Comparison of ENCODE assay signal across 26 cellular contexts in genomic region chr3:31449318-31449717, GRCh38.
A peak's percentile ranks its signal among the peaks of the same experiment; 100 is the strongest.
DNase-seq lines count a peak whose midpoint lies in the region; ATAC-seq, FAIRE-seq and TF ChIP-seq lines count a peak whose summit lies in the region.
"Had no signal": no experiment of that assay in that cellular context is flagged by ENCODE, and none has a peak within 500 bp of the region (broad histone marks: within the 10 kb centered on the region; RNA-seq: fewer than 3 reads in every experiment).

No MANE protein-coding gene starts in this region.

- WGBS in small intestine, 3 donors = 73 to 87% (median 77%) methylated on average over 1 of the region's 1 CpG

- peak overlapping the region; percentile 80 for H3K4me2 ChIP-seq in MM.1S (ENCODE audit: low read depth, low read length)

- no peak overlapping the region for H2AFZ ChIP-seq in MM.1S (ENCODE audit: low read length)

- FAIRE-seq in small intestine (lab: Jason Lieb, UNC) = peak; percentile 15
- FAIRE-seq: A204.1, D721Med, HepG2, K562 had no signal

- no peaks in the 10 kb centered on the region for H3K9me2 ChIP-seq in MM.1S (replicated peaks; ENCODE audit: insufficient read depth, low read length)

- H3K27me3 ChIP-seq in MM.1S (replicated peaks; ENCODE audit: insufficient read depth, low read length) = no peaks in the 10 kb centered on the region
- no peaks in the 10 kb centered on the region for H3K27me3 ChIP-seq in small intestine (ENCODE audit: control insufficient read depth in 2 of 2, insufficient read depth in 2 of 2, low read length in 2 of 2)

- peaks cover 20% of the 10 kb centered on the region for H3F3A ChIP-seq in MM.1S (ENCODE audit: insufficient read depth, low read length)

- H3K36me3 ChIP-seq in MM.1S (replicated peaks; ENCODE audit: insufficient read depth, low read length) = no peaks in the 10 kb centered on the region
- no peaks in the 10 kb centered on the region for H3K36me3 ChIP-seq in small intestine (ENCODE audit: control insufficient read depth in 2 of 2, insufficient read depth in 2 of 2, low read length in 2 of 2)

- no peaks in the 10 kb centered on the region for H4K20me1 ChIP-seq in MM.1S (ENCODE audit: insufficient read depth, low read length)

- H3K27ac Mint-ChIP-seq in activated naive CD4-positive, alpha-beta T cell treated with anti-CD3 and anti-CD28 coated beads, Interleukin-2, amount 10 ng/mL, durations not matched to agents 7 days and 5 days = peak overlapping the region; percentile 71
- no peak overlapping the region for H3K27ac Mint-ChIP-seq in activated naive CD4-positive, alpha-beta T cell treated with anti-CD3 and anti-CD28 coated beads for 36 hours
- H3K27ac Mint-ChIP-seq: B cell had no signal

- H3K27ac ChIP-seq in MM.1S (ENCODE audit: low read length) = peak overlapping the region; percentile 74; the same call in 1 of the 2 replicates
- no peak overlapping the region for H3K27ac ChIP-seq in small intestine (ENCODE audit: low read depth in 1 of 2, low read length in 1 of 2)
- H3K27ac ChIP-seq: HL-60, RWPE1, SK-N-MC had no signal

- no peak for TF ChIP-seq POLR2A in GM18505 (IDR thresholded peaks at IDR 0.05; ENCODE audit: borderline replicate concordance, extremely low read depth, insufficient read depth, insufficient read length)

- H3K9me3 Mint-ChIP-seq in activated naive CD4-positive, alpha-beta T cell treated with anti-CD3 and anti-CD28 coated beads, Interleukin-2, amount 10 ng/mL, durations not matched to agents 7 days and 5 days = peaks cover 32% of the 10 kb centered on the region
- H3K9me3 Mint-ChIP-seq in activated naive CD4-positive, alpha-beta T cell treated with anti-CD3 and anti-CD28 coated beads for 36 hours = peaks cover 14% of the 10 kb centered on the region

- H3K4me1 ChIP-seq in MM.1S (ENCODE audit: low read length) (peaks cover 52% of the 10 kb centered on the region), small intestine (ENCODE audit: control insufficient read depth in 2 of 2, insufficient read depth in 1 of 2, low read depth in 1 of 2, low read length in 1 of 2) (no peaks in the 10 kb centered on the region)

- no peak overlapping the region for H3K4me3 Mint-ChIP-seq in activated naive CD4-positive, alpha-beta T cell treated with anti-CD3 and anti-CD28 coated beads, Interleukin-2, amount 10 ng/mL, durations not matched to agents 7 days and 5 days
- H3K4me3 Mint-ChIP-seq in activated naive CD4-positive, alpha-beta T cell treated with anti-CD3 and anti-CD28 coated beads for 36 hours = no peak overlapping the region
- H3K4me3 Mint-ChIP-seq: B cell had no signal

- peak; percentile 44 for ATAC-seq in GM18505 (IDR thresholded peaks at IDR 0.05; ENCODE audit: unreplicated experiment)
- no peak for ATAC-seq in GM21447 (IDR thresholded peaks at IDR 0.05; ENCODE audit: unreplicated experiment)

- H3K4me3 ChIP-seq in MM.1S (ENCODE audit: low read length) (peak overlapping the region; percentile 1), small intestine (ENCODE audit: low read depth in 1 of 2, low read length in 2 of 2) (no peak overlapping the region)
- H3K4me3 ChIP-seq: K562, SK-N-MC had no signal

- no peak for TF ChIP-seq CTCF in MM.1S (IDR thresholded peaks at IDR 0.05; ENCODE audit: low read length)

- no peak overlapping the region for H3K9ac ChIP-seq in MM.1S (ENCODE audit: low read length)

- H3K4me1 Mint-ChIP-seq in activated naive CD4-positive, alpha-beta T cell treated with anti-CD3 and anti-CD28 coated beads, Interleukin-2, amount 10 ng/mL, durations not matched to agents 7 days and 5 days = peaks cover 32% of the 10 kb centered on the region
- H3K4me1 Mint-ChIP-seq in activated naive CD4-positive, alpha-beta T cell treated with anti-CD3 and anti-CD28 coated beads for 36 hours (ENCODE audit: low read depth) = peaks cover 13% of the 10 kb centered on the region

- H3K27me3 Mint-ChIP-seq in activated naive CD4-positive, alpha-beta T cell treated with anti-CD3 and anti-CD28 coated beads, Interleukin-2, amount 10 ng/mL, durations not matched to agents 7 days and 5 days = peaks cover 8% of the 10 kb centered on the region
- no peaks in the 10 kb centered on the region for H3K27me3 Mint-ChIP-seq in activated naive CD4-positive, alpha-beta T cell treated with anti-CD3 and anti-CD28 coated beads for 36 hours (ENCODE audit: low read depth)

- CTCF ChIA-PET in activated naive CD4-positive, alpha-beta T cell treated with anti-CD3 and anti-CD28 coated beads, Interleukin-2, amount 10 ng/mL, durations not matched to agents 7 days and 5 days (lab: Charles Lee) = no interaction called here
- CTCF ChIA-PET in activated naive CD4-positive, alpha-beta T cell treated with anti-CD3 and anti-CD28 coated beads for 36 hours (lab: Charles Lee) = interaction anchor here (0.6 to 1.5 kb wide), 4 partner anchors 13 to 215 kb away, joined by 3 read pairs; no protein-coding TSS in a partner anchor

- intact Hi-C loops in activated naive CD4-positive, alpha-beta T cell treated with anti-CD3 and anti-CD28 coated beads for 36 hours (cut with micrococcal nuclease) = loop anchor here (10.0 kb wide), 1 partner anchor 675 kb away; no protein-coding TSS in a partner anchor

- peaks cover 26% of the 10 kb centered on the region for H3K36me3 Mint-ChIP-seq in activated naive CD4-positive, alpha-beta T cell treated with anti-CD3 and anti-CD28 coated beads, Interleukin-2, amount 10 ng/mL, durations not matched to agents 7 days and 5 days
- peaks cover 3% of the 10 kb centered on the region for H3K36me3 Mint-ChIP-seq in activated naive CD4-positive, alpha-beta T cell treated with anti-CD3 and anti-CD28 coated beads for 36 hours (ENCODE audit: low read depth)

- H3K79me2 ChIP-seq in MM.1S (ENCODE audit: low read length) = no peaks in the 10 kb centered on the region

- H3K9me3 ChIP-seq in MM.1S (replicated peaks; ENCODE audit: insufficient read depth, low read length) (no peaks in the 10 kb centered on the region), small intestine (ENCODE audit: control insufficient read depth, low read depth) (no peaks in the 10 kb centered on the region)

- no peak for DNase-seq in activated naive CD4-positive, alpha-beta T cell treated with anti-CD3 and anti-CD28 coated beads, Interleukin-2, amount 10 ng/mL, durations not matched to agents 7 days and 5 days
- DNase-seq in activated naive CD4-positive, alpha-beta T cell treated with anti-CD3 and anti-CD28 coated beads for 36 hours = no peak
- DNase-seq in MM.1S = peak; percentile 51
- no peak for DNase-seq in small intestine
- no peak for DNase-seq in cortex of kidney (lab: John Stamatoyannopoulos, UW)
- DNase-seq: DMS53; GDM1; H7; NCI-H1092; NCI-H1436; NCI-H1930; NCI-H510A treated with DMSO at 0.1 percent for 48 hours; NCI-H748 treated with DMSO at 0.1 percent for 48 hours; NK-92 treated with Interleukin-12 subunit alpha and Interleukin-12 subunit beta, amount 100 ng/mL, for 24 hours; SHP77 treated with DMSO at 0.1 percent for 48 hours; SW 1271 had no signal
